11 cellular contexts compared by ENCODE assay signal in the genomic region with DNA sequence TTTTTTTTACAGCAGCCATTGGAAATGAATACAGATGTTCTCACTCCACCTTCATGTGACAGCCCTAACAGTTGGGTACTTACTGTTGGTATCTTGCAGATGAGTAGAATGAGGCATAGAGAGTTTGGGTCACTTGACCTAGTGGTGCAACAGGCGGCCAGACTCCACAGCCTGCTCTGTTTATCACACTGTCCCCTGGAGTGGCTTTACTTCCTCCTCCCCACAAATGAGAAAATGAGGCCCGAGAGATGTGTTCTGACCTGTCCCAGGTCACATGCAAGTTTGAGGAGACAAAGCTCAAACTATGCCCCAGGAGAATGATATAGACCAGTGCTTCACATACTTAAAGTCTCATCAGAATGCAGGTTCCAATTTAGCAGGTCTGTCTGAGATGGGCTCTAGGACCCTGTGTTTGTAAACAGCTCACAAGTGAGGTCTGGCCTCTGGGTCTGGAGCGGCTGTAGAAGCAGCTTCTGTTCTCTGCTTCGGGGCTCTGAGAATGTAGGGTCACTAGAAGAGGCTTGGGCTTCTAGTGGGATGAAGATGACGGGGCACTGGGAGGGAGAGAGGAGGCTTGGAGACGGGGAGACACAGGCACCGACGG. TPM values are rescaled to one million over a fixed set of nuclear protein-coding genes. Genes with fewer than 3 reads are reported as not detected.
DNase-seq lines count a peak whose midpoint lies in the region; ATAC-seq, FAIRE-seq and TF ChIP-seq lines count a peak whose summit lies in the region.
"Had no signal": no experiment of that assay in that cellular context is flagged by ENCODE, and none has a peak within 500 bp of the region (broad histone marks: within the 10 kb centered on the region; RNA-seq: fewer than 3 reads in every experiment).

No MANE protein-coding gene starts in this region.

- H3K27ac Mint-ChIP-seq in HFFc6: no peak overlapping the region
- peak overlapping the region; percentile 87 for H3K27ac Mint-ChIP-seq in astrocyte (ENCODE audit: unreplicated experiment)

- H3K9me3 ChIP-seq in astrocyte (ENCODE audit: insufficient read depth, low read depth, low read length): no peaks in the 10 kb centered on the region
- no peaks in the 10 kb centered on the region for H3K9me3 ChIP-seq in HepG2 (ENCODE audit: low read length)
- H3K9me3 ChIP-seq in spleen: no peaks in the 10 kb centered on the region

- H3K27ac ChIP-seq in astrocyte (ENCODE audit: low read depth, low read length) (no peak overlapping the region), HepG2 (ENCODE audit: extremely low read length, insufficient read depth, low read length) (no peak overlapping the region), spleen (peak overlapping the region in 7 of 8 donors; percentile 79 to 96 (median 89))
- H3K27ac ChIP-seq: KMS-11 had no signal

- 74% methylated on average over 8 of the region's 8 CpGs for WGBS in HepG2 (ENCODE audit: low lambda C conversion rate)
- 76 to 87% (median 83%) methylated on average over 8 of the region's 8 CpGs for WGBS in spleen, 5 donors

- H3K36me3 ChIP-seq in astrocyte (ENCODE audit: insufficient read depth, low read length) (no peaks in the 10 kb centered on the region), HepG2 (replicated peaks in 1 of 2; ENCODE audit: control insufficient read depth in 1 of 2, insufficient read depth in 2 of 2, low read length in 2 of 2) (no peaks in the 10 kb centered on the region), spleen (no peaks in the 10 kb centered on the region)

- no peak for ATAC-seq in HepG2
- no peak for ATAC-seq in GM21825 (IDR thresholded peaks at IDR 0.05; ENCODE audit: unreplicated experiment)

- TF ChIP-seq RAD21 in HepG2 (CRISPR knock-in tag; IDR thresholded peaks at IDR 0.05): no peak

- H3K27me3 ChIP-seq in astrocyte (ENCODE audit: insufficient read depth, low read length) (no peaks in the 10 kb centered on the region), HepG2 (ENCODE audit: control insufficient read depth in 1 of 2, insufficient read depth in 2 of 2, low read length in 2 of 2) (no peaks in the 10 kb centered on the region), spleen (replicated peaks in 1 of 7) (peaks cover 0 to 62% (median 4%) of the 10 kb centered on the region in 7 donors)

- H3K36me3 Mint-ChIP-seq in HFFc6 (ENCODE audit: low read depth) (no peaks in the 10 kb centered on the region), astrocyte (ENCODE audit: low read depth, unreplicated experiment) (no peaks in the 10 kb centered on the region)

- H3K4me2 ChIP-seq in astrocyte (ENCODE audit: low read length) (no peak overlapping the region), HepG2 (ENCODE audit: low read depth, low read length) (peak overlapping the region; percentile 24; the same call in 1 of the 2 replicates)
- H3K4me2 ChIP-seq: KMS-11 had no signal

- no TSS peak for BruUV-seq in HepG2 (replicated peaks; lab: Mats Ljungman, UMichigan)

- no peak for DNase-seq in HFFc6
- no peak for DNase-seq in astrocyte (ENCODE audit: low read depth)
- no peak for DNase-seq in HepG2 (ENCODE audit: low spot score)
- no peak for DNase-seq in spleen
- no peak for DNase-seq in DMS153 (lab: John Stamatoyannopoulos, UW)
- no peak for DNase-seq in NCI-H446 (lab: John Stamatoyannopoulos, UW)
- no peak for DNase-seq in activated T-cell treated with anti-CD3 and anti-CD28 coated beads, Interleukin-2, amount 50 U/mL, for 1 hour
- DNase-seq: DMS53, NCI-H774 had no signal

- H2AFZ ChIP-seq in astrocyte (ENCODE audit: low read depth, low read length): no peak overlapping the region
- H2AFZ ChIP-seq in HepG2 (ENCODE audit: low read length): no peak overlapping the region

- H3K4me3 Mint-ChIP-seq in HFFc6 (peak overlapping the region; percentile 16; the same call in 1 of the 2 replicates), astrocyte (ENCODE audit: unreplicated experiment) (no peak overlapping the region)

- H3K27me3 Mint-ChIP-seq in HFFc6 (ENCODE audit: insufficient read depth) (peaks cover 2% of the 10 kb centered on the region; the same call in 1 of the 2 replicates), astrocyte (ENCODE audit: low read depth, unreplicated experiment) (peaks cover 2% of the 10 kb centered on the region)

- intact Hi-C loops in HepG2 (cut with micrococcal nuclease; ENCODE audit: unreplicated experiment) (loop anchor here (10.0 kb wide), 1 partner anchor 166 kb away; no protein-coding TSS in a partner anchor), spleen (cut with DNase I; ENCODE audit: low total_unique reads) (loop anchor here (10.0 kb wide), 1 partner anchor 446 kb away; no protein-coding TSS in a partner anchor)

- TF ChIP-seq CTCF in HFFc6 (IDR thresholded peaks at IDR 0.05): no peak
- no peak for TF ChIP-seq CTCF in astrocyte (IDR thresholded peaks at IDR 0.05; ENCODE audit: insufficient read depth, low read depth, low read length)
- TF ChIP-seq CTCF in HepG2 (CRISPR knock-in tag; IDR thresholded peaks at IDR 0.05): no peak
- TF ChIP-seq CTCF in spleen (IDR thresholded peaks at IDR 0.05 in 8 of 11, conservative IDR thresholded peaks at IDR 0.05 in 3 of 11): no peak

- POLR2A ChIA-PET in HepG2 (lab: Yijun Ruan, JAX): interaction anchor here (0.9 kb wide), 1 partner anchor 9 kb away, joined by 3 read pairs; no protein-coding TSS in a partner anchor

- H3K9ac ChIP-seq in astrocyte (ENCODE audit: low read length): no peak overlapping the region
- H3K9ac ChIP-seq in HepG2 (ENCODE audit: insufficient read depth, low read depth, low read length): no peak overlapping the region
- H3K9ac ChIP-seq: KMS-11 had no signal

- no peak for TF ChIP-seq POLR2A in HepG2 (IDR thresholded peaks at IDR 0.05; ENCODE audit: insufficient read depth in 1 of 2, low read depth in 2 of 2, low read length in 2 of 2)
- no peak for TF ChIP-seq POLR2A in spleen (IDR thresholded peaks at IDR 0.05)

- no peak for TF ChIP-seq EP300 in HepG2 (IDR thresholded peaks at IDR 0.05; ENCODE audit: low read depth in 2 of 2, low read length in 2 of 2)
- no peak for TF ChIP-seq EP300 in HepG2 (CRISPR knock-in tag; IDR thresholded peaks at IDR 0.05; ENCODE audit: borderline replicate concordance)

- H3K4me1 Mint-ChIP-seq in HFFc6 (ENCODE audit: low read depth) (peaks cover 23% of the 10 kb centered on the region), astrocyte (ENCODE audit: low read depth, unreplicated experiment) (peaks cover 4% of the 10 kb centered on the region)

- FAIRE-seq in astrocyte (lab: Jason Lieb, UNC) (no peak), HepG2 (lab: Jason Lieb, UNC) (no peak)

- in situ Hi-C loops in HepG2 (cut with HindIII; ENCODE audit: extremely low pct_ligation_motif_present, low pct_unique_long_range_greater_than_20kb): no loop called here

- no peak overlapping the region for H3K4me3 ChIP-seq in astrocyte (ENCODE audit: insufficient read depth, low read depth, low read length)
- H3K4me3 ChIP-seq in HepG2 (replicated peaks in 1 of 3; ENCODE audit: insufficient read depth in 1 of 3, low read depth in 2 of 3, low read length in 3 of 3): no peak overlapping the region
- peak overlapping the region in 1 of 8 donors; percentile 49 for H3K4me3 ChIP-seq in spleen

- peaks cover 7% of the 10 kb centered on the region for H3K4me1 ChIP-seq in astrocyte (ENCODE audit: insufficient read depth, low read length)
- peaks cover 59% of the 10 kb centered on the region for H3K4me1 ChIP-seq in HepG2 (ENCODE audit: insufficient read depth, low read length)
- H3K4me1 ChIP-seq in spleen: peaks cover 27 to 92% (median 74%) of the 10 kb centered on the region in 6 donors

- H3K79me2 ChIP-seq in astrocyte (ENCODE audit: insufficient read depth, low read length) (no peaks in the 10 kb centered on the region), HepG2 (ENCODE audit: insufficient read depth, low read length) (no peaks in the 10 kb centered on the region)

- CTCF ChIA-PET in HepG2 (lab: Yijun Ruan, JAX; ENCODE audit: low intra/inter-chr PET ratio, low total read pairs): no interaction called here

- H4K20me1 ChIP-seq in astrocyte (ENCODE audit: insufficient read depth, low read length): no peaks in the 10 kb centered on the region
- H4K20me1 ChIP-seq in HepG2 (ENCODE audit: insufficient read depth, low read length): no peaks in the 10 kb centered on the region

- H3K9me3 Mint-ChIP-seq in HFFc6 (no peaks in the 10 kb centered on the region), astrocyte (ENCODE audit: unreplicated experiment) (no peaks in the 10 kb centered on the region)

TF ChIP-seq in HepG2, 621 proteins besides CTCF, POLR2A, EP300 and RAD21:
- TF ChIP-seq HNF4A (CRISPR knock-in tag; IDR thresholded peaks at IDR 0.05): no peak
- no peak for TF ChIP-seq FOXA1 (IDR thresholded peaks at IDR 0.05)
- TF ChIP-seq FOXA1 (CRISPR knock-in tag; IDR thresholded peaks at IDR 0.05): peak; percentile 51; the same call in 1 of the 2 replicates

RNA-seq across cellular contexts. Expression of gene RCBTB2, which starts 37.4 kb away (rescaled TPM):
- 1 to 10 TPM; 6.6 to 9.3 (median 7.5) TPM for total RNA-seq in HFFc6 (2021; fragmentation: NEBNext Ultra II Directional; extraction: Animal tissue kit (Norgen Biotek cat#: 25700))
- 4.3 and 4.8 TPM in 2 replicates for total RNA-seq in astrocyte
- total RNA-seq in HepG2 (2016; rRNA removed; fragmentation: Illumina TruSeq; extraction: Trizol): 1.9 and 3.0 TPM in 2 replicates
- total RNA-seq in HepG2 (2016; cell fraction: cytosol; rRNA removed; fragmentation: Illumina TruSeq; extraction: Trizol; ENCODE audit: low read depth): 0.26 and 0.40 TPM in 2 replicates
- 2.2 and 2.8 TPM in 2 replicates for total RNA-seq in HepG2 (2016; cell fraction: insoluble cytoplasmic fraction; rRNA removed; fragmentation: Illumina TruSeq; extraction: Trizol)
- total RNA-seq in HepG2 (2016; cell fraction: membrane; rRNA removed; fragmentation: Illumina TruSeq; extraction: Trizol): 0.86 and 1.1 TPM in 2 replicates
- 2.0 and 4.1 TPM in 2 replicates for total RNA-seq in HepG2 (2016; cell fraction: nucleus; rRNA removed; fragmentation: Illumina TruSeq; extraction: Trizol)
- polyA plus RNA-seq in HepG2 (2011; rRNA removed): 1.8 and 2.7 TPM in 2 replicates
- 1.3 and 1.6 TPM in 2 replicates for polyA plus RNA-seq in HepG2 (2011; cell fraction: cytosol; rRNA removed)
- 1.8 and 2.5 TPM in 2 replicates for polyA plus RNA-seq in HepG2 (2011; cell fraction: nucleus; rRNA removed)
- 1.2 and 1.6 TPM in 2 replicates for polyA plus RNA-seq in HepG2 (2012)
- 0.16 and 0.17 TPM in 2 replicates for polyA plus RNA-seq in HepG2 (2016; cell fraction: cytosol; fragmentation: Illumina TruSeq; extraction: Trizol; ENCODE audit: low read depth)
- polyA plus RNA-seq in HepG2 (2016; cell fraction: insoluble cytoplasmic fraction; fragmentation: Illumina TruSeq; extraction: Trizol; ENCODE audit: low read depth): 2.0 and 2.2 TPM in 2 replicates
- 0.30 and 0.35 TPM in 2 replicates for polyA plus RNA-seq in HepG2 (2016; cell fraction: membrane; fragmentation: Illumina TruSeq; extraction: Trizol; ENCODE audit: low read depth)
- 3.2 and 3.5 TPM in 2 replicates for polyA plus RNA-seq in HepG2 (2016; cell fraction: nucleus; fragmentation: Illumina TruSeq; extraction: Trizol; ENCODE audit: insufficient read depth, low read depth)
- polyA minus RNA-seq in HepG2 (2011; rRNA and poly(A)+ RNA removed; ENCODE audit: low replicate concordance): 3.5 and 3.8 TPM in 2 replicates
- 1.2 and 1.4 TPM in 2 replicates for polyA minus RNA-seq in HepG2 (2011; cell fraction: cytosol; rRNA and poly(A)+ RNA removed)
- polyA minus RNA-seq in HepG2 (2011; cell fraction: nucleus; rRNA and poly(A)+ RNA removed): 3.1 and 4.5 TPM in 2 replicates
- 10 to 100 TPM; 14.4 to 19.6 (median 15.9) TPM for total RNA-seq in spleen
- 10 to 100 TPM in 2 of 3 donors, 1 to 10 TPM in 1; 6.7 to 14.1 (median 12.5) TPM for polyA plus RNA-seq in spleen

Comparison
In these comparisons a context has a peak if more than half of its experiments do, and no peak if none do; other contexts are left out.
1. H3K27ac ChIP-seq: peak in spleen (7 of 8); none in astrocyte (single experiment) and HepG2 (single experiment).